14 cellular contexts compared by ENCODE assay signal in genomic region chr1:115069186-115069585, GRCh38. TPM values are rescaled to one million over a fixed set of nuclear protein-coding genes. Genes with fewer than 3 reads are reported as not detected.
DNase-seq lines count a peak whose midpoint lies in the region; FAIRE-seq and TF ChIP-seq lines count a peak whose summit lies in the region.
"Had no signal": no experiment of that assay in that cellular context is flagged by ENCODE, and none has a peak within 500 bp of the region (broad histone marks: within the 10 kb centered on the region; RNA-seq: fewer than 3 reads in every experiment).

No MANE protein-coding gene starts in this region.

- H3K27me3 Mint-ChIP-seq in MCF 10A (ENCODE audit: insufficient read depth, unreplicated experiment), result no peaks in the 10 kb centered on the region
- H3K27me3 Mint-ChIP-seq in activated CD4-positive, alpha-beta T cell treated with anti-CD3 and anti-CD28 coated beads, Interleukin-2, amount 10 ng/mL, durations not matched to agents 24 days and 14 days, result peaks cover under 1% of the 10 kb centered on the region

- peak; percentile 9 for FAIRE-seq in HTR-8/SVneo (lab: Jason Lieb, UNC)
- FAIRE-seq: H1 had no signal

- intact Hi-C loops in MCF 10A (cut with micrococcal nuclease), result no loop called here
- intact Hi-C loops in activated CD4-positive, alpha-beta T cell treated with anti-CD3 and anti-CD28 coated beads, Interleukin-2, amount 10 ng/mL, durations not matched to agents 24 days and 14 days (cut with micrococcal nuclease), result no loop called here

- DNase-seq in A172 (ENCODE audit: low spot score), result peak; percentile 85
- DNase-seq in HTR-8/SVneo (ENCODE audit: insufficient read length, low spot score), result peak; percentile 24
- peak; percentile 80 for DNase-seq in MCF 10A (ENCODE audit: unreplicated experiment)
- DNase-seq in trophoblast cell, result no peak
- no peak for DNase-seq in germinal center (ENCODE audit: low spot score)
- no peak for DNase-seq in effector memory CD4-positive, alpha-beta T cell
- DNase-seq in activated CD4-positive, alpha-beta T cell treated with anti-CD3 and anti-CD28 coated beads, Interleukin-2, amount 10 ng/mL, durations not matched to agents 24 days and 14 days, result no peak
- DNase-seq: anterior cingulate cortex, GF-D8, NCI-H82 had no signal

- no peak overlapping the region for H4K8ac ChIP-seq in trophoblast cell (ENCODE audit: low read depth, low read length)

- no peak overlapping the region for H4K12ac ChIP-seq in trophoblast cell (ENCODE audit: low read depth, low read length)

- CTCF ChIA-PET in MCF 10A (lab: Yijun Ruan, JAX), result interaction anchor here (0.6 to 2.9 kb wide), 5 partner anchors 10 to 1305 kb away, joined by 3 to 14 read pairs (median 3); no protein-coding TSS in a partner anchor

- H3K27ac Mint-ChIP-seq in MCF 10A (ENCODE audit: low read depth, unreplicated experiment), result peak overlapping the region; percentile 82
- no peak overlapping the region for H3K27ac Mint-ChIP-seq in activated CD4-positive, alpha-beta T cell treated with anti-CD3 and anti-CD28 coated beads, Interleukin-2, amount 10 ng/mL, durations not matched to agents 24 days and 14 days
- H3K27ac Mint-ChIP-seq: T-helper 1 cell treated with Interleukin-12 subunit alpha and Interleukin-12 subunit beta and Interleukin-4 antibody, amounts not matched to agents 30 μg/mL and 1 μg/mL, for 36 hours had no signal

- TF ChIP-seq CTCF in MCF 10A (IDR thresholded peaks at IDR 0.05; ENCODE audit: unreplicated experiment), result no peak

- H3K4me3 ChIP-seq in muscle layer of colon (ENCODE audit: low read depth in 1 of 2, low read length in 2 of 2) (no peak overlapping the region), trophoblast cell (ENCODE audit: low read depth, low read length) (no peak overlapping the region)
- H3K4me3 ChIP-seq in effector memory CD4-positive, alpha-beta T cell (ENCODE audit: insufficient read depth, low read depth, low read length, poor library complexity, severe bottlenecking), result no peak overlapping the region
- H3K4me3 ChIP-seq: vagina had no signal

- no peaks in the 10 kb centered on the region for H3K79me2 ChIP-seq in trophoblast cell (ENCODE audit: control insufficient read depth, insufficient read depth, low read length, poor library complexity)

- H3K9ac ChIP-seq in muscle layer of colon (ENCODE audit: low read length) (no peak overlapping the region), trophoblast cell (ENCODE audit: low read length) (no peak overlapping the region)

- no peak overlapping the region for H2BK5ac ChIP-seq in trophoblast cell (ENCODE audit: low read depth, low read length, poor library complexity)

- no peak overlapping the region for H2AK5ac ChIP-seq in trophoblast cell (ENCODE audit: low read length)

- no peaks in the 10 kb centered on the region for H3K79me1 ChIP-seq in trophoblast cell (ENCODE audit: low read length)

- peaks cover 6% of the 10 kb centered on the region for H3K36me3 Mint-ChIP-seq in MCF 10A (ENCODE audit: insufficient read depth, unreplicated experiment)
- H3K36me3 Mint-ChIP-seq in activated CD4-positive, alpha-beta T cell treated with anti-CD3 and anti-CD28 coated beads, Interleukin-2, amount 10 ng/mL, durations not matched to agents 24 days and 14 days (ENCODE audit: low read depth), result no peaks in the 10 kb centered on the region

- H3K4ac ChIP-seq in trophoblast cell (ENCODE audit: low read depth, low read length), result no peak overlapping the region

- H3K36me3 ChIP-seq in muscle layer of colon (ENCODE audit: insufficient read depth, low read length), result peaks cover 18% of the 10 kb centered on the region
- H3K36me3 ChIP-seq in trophoblast cell (ENCODE audit: control insufficient read depth in 1 of 2, insufficient read depth in 2 of 2, low read length in 2 of 2), result peaks cover 0 to 3% of the 10 kb centered on the region in 2 experiments
- no peaks in the 10 kb centered on the region for H3K36me3 ChIP-seq in effector memory CD4-positive, alpha-beta T cell (ENCODE audit: control insufficient read depth, insufficient read depth, low read length)
- H3K36me3 ChIP-seq: vagina had no signal

- H3K27ac ChIP-seq in muscle layer of colon (ENCODE audit: low read depth, low read length) (peak overlapping the region; percentile 50), trophoblast cell (ENCODE audit: low read depth, low read length) (no peak overlapping the region)
- H3K27ac ChIP-seq in effector memory CD4-positive, alpha-beta T cell (ENCODE audit: insufficient read depth, low read length, poor library complexity, severe bottlenecking), result no peak overlapping the region
- H3K27ac ChIP-seq: vagina had no signal

- H3K4me1 ChIP-seq in muscle layer of colon (ENCODE audit: insufficient read depth, low read length), result peaks cover 81% of the 10 kb centered on the region
- H3K4me1 ChIP-seq in trophoblast cell (ENCODE audit: control insufficient read depth in 1 of 2, insufficient read depth in 2 of 2, low read length in 2 of 2), result peaks cover 0 to 2% of the 10 kb centered on the region in 2 experiments
- H3K4me1 ChIP-seq in effector memory CD4-positive, alpha-beta T cell (ENCODE audit: control insufficient read depth, insufficient read depth, low read length, poor library complexity, severe bottlenecking), result peaks cover 9% of the 10 kb centered on the region

- peaks cover 31% of the 10 kb centered on the region for H3K4me1 Mint-ChIP-seq in MCF 10A (ENCODE audit: insufficient read depth, unreplicated experiment)
- H3K4me1 Mint-ChIP-seq in activated CD4-positive, alpha-beta T cell treated with anti-CD3 and anti-CD28 coated beads, Interleukin-2, amount 10 ng/mL, durations not matched to agents 24 days and 14 days, result peaks cover 12% of the 10 kb centered on the region

- POLR2A ChIA-PET in MCF 10A (lab: Yijun Ruan, JAX), result no interaction called here

- H3K18ac ChIP-seq in trophoblast cell (ENCODE audit: low read length), result no peak overlapping the region

- no peak overlapping the region for H3K4me2 ChIP-seq in trophoblast cell (ENCODE audit: low read length)

- H2AFZ ChIP-seq in trophoblast cell (ENCODE audit: insufficient read depth, low read length, poor library complexity), result no peak overlapping the region

- H3K14ac ChIP-seq in trophoblast cell (ENCODE audit: low read length), result no peak overlapping the region

- no CpG with 5 or more reads among the region's 6 CpGs for WGBS in trophoblast cell (ENCODE audit: extremely low coverage, insufficient coverage, insufficient read length)

- no peak overlapping the region for H3K4me3 Mint-ChIP-seq in MCF 10A (ENCODE audit: unreplicated experiment)
- no peak overlapping the region for H3K4me3 Mint-ChIP-seq in activated CD4-positive, alpha-beta T cell treated with anti-CD3 and anti-CD28 coated beads, Interleukin-2, amount 10 ng/mL, durations not matched to agents 24 days and 14 days
- H3K4me3 Mint-ChIP-seq: T-helper 1 cell treated with Interleukin-12 subunit alpha and Interleukin-12 subunit beta and Interleukin-4 antibody, amounts not matched to agents 30 μg/mL and 1 μg/mL, for 36 hours had no signal

- no peaks in the 10 kb centered on the region for H3K9me3 Mint-ChIP-seq in MCF 10A (ENCODE audit: unreplicated experiment)
- no peaks in the 10 kb centered on the region for H3K9me3 Mint-ChIP-seq in activated CD4-positive, alpha-beta T cell treated with anti-CD3 and anti-CD28 coated beads, Interleukin-2, amount 10 ng/mL, durations not matched to agents 24 days and 14 days
- H3K9me3 Mint-ChIP-seq: T-helper 1 cell treated with Interleukin-12 subunit alpha and Interleukin-12 subunit beta and Interleukin-4 antibody, amounts not matched to agents 30 μg/mL and 1 μg/mL, for 36 hours had no signal

- H4K91ac ChIP-seq in trophoblast cell (ENCODE audit: low read depth, low read length), result no peak overlapping the region

- H2BK120ac ChIP-seq in trophoblast cell (ENCODE audit: insufficient read depth, low read length, poor library complexity), result no peak overlapping the region

- no peak overlapping the region for H3K23ac ChIP-seq in trophoblast cell (ENCODE audit: low read length)

- H2BK12ac ChIP-seq in trophoblast cell (ENCODE audit: low read length), result no peak overlapping the region

- H3K27me3 ChIP-seq in muscle layer of colon (ENCODE audit: control insufficient read depth in 1 of 2, insufficient read depth in 2 of 2, low read length in 2 of 2), result no peaks in the 10 kb centered on the region
- no peaks in the 10 kb centered on the region for H3K27me3 ChIP-seq in trophoblast cell (ENCODE audit: insufficient read depth, low read length)
- no peaks in the 10 kb centered on the region for H3K27me3 ChIP-seq in effector memory CD4-positive, alpha-beta T cell (replicated peaks; ENCODE audit: control insufficient read depth, insufficient read depth, low read length, poor library complexity, severe bottlenecking)
- H3K27me3 ChIP-seq: vagina had no signal

- H3K9me3 ChIP-seq in muscle layer of colon (ENCODE audit: low read length), result no peaks in the 10 kb centered on the region
- no peaks in the 10 kb centered on the region for H3K9me3 ChIP-seq in trophoblast cell (ENCODE audit: insufficient read depth, low read depth, low read length)
- H3K9me3 ChIP-seq in effector memory CD4-positive, alpha-beta T cell (ENCODE audit: control insufficient read depth, low read length), result no peaks in the 10 kb centered on the region
- H3K9me3 ChIP-seq: vagina had no signal

- BruUV-seq in MCF 10A (replicated peaks; lab: Mats Ljungman, UMichigan), result no TSS peak

RNA-seq across cellular contexts. Expression of gene TSPAN2, which starts 20.1 kb away (rescaled TPM):
- total RNA-seq in A172 (2014; rRNA removed; shearing (Covaris generic)), result 2.0 and 3.2 TPM in 2 replicates
- total RNA-seq in MCF 10A (2022), result 0.42 TPM in 1 of 2 replicates, not detected in the other
- polyA plus RNA-seq in trophoblast cell (2013), result 18.9 and 20.8 TPM in 2 replicates
- 0.21 and 0.31 TPM in 2 replicates for total RNA-seq in activated CD4-positive, alpha-beta T cell treated with anti-CD3 and anti-CD28 coated beads, Interleukin-2, amount 10 ng/mL, durations not matched to agents 24 days and 14 days

RNA-seq across cellular contexts. Expression of gene TSHB, which starts 39.6 kb away (rescaled TPM):
- not detected in 2 replicates for total RNA-seq in A172 (2014; rRNA removed; shearing (Covaris generic))
- not detected in 2 replicates for total RNA-seq in MCF 10A (2022)
- not detected in 2 replicates for polyA plus RNA-seq in trophoblast cell (2013)
- not detected in 2 replicates for total RNA-seq in activated CD4-positive, alpha-beta T cell treated with anti-CD3 and anti-CD28 coated beads, Interleukin-2, amount 10 ng/mL, durations not matched to agents 24 days and 14 days
- total RNA-seq: H1, vagina had no signal
- polyA plus RNA-seq: H1 had no signal

Comparison
In these comparisons a context has a peak if more than half of its experiments do, and no peak if none do; other contexts are left out.
1. DNase-seq: peak in A172 (single experiment), HTR-8/SVneo (single experiment) and MCF 10A (single experiment); none in trophoblast cell (0 of 2), germinal center (single experiment), effector memory CD4-positive, alpha-beta T cell (0 of 3) and activated CD4-positive, alpha-beta T cell treated with anti-CD3 and anti-CD28 coated beads, Interleukin-2, amount 10 ng/mL, durations not matched to agents 24 days and 14 days (single experiment).